ENCODE assay signal across 8 cellular contexts in genomic region chr3:49422379-49423248, GRCh38. TPM values are rescaled to one million over a fixed set of nuclear protein-coding genes. Genes with fewer than 3 reads are reported as not detected.
DNase-seq lines count a peak whose midpoint lies in the region; ATAC-seq and TF ChIP-seq lines count a peak whose summit lies in the region.

Gene AMT, minus strand, starts transcription at chr3:49422473. Its CDS starts 23 bp downstream, at chr3:49422450.

- 6 to 9% methylated on average over 11 to 25 of the region's 25 CpGs for WGBS in body of pancreas, 2 donors

- H3K4me3 Mint-ChIP-seq in activated CD8-positive, alpha-beta memory T cell treated with anti-CD3 and anti-CD28 coated beads, Interleukin-2, amount 10 ng/mL, durations not matched to agents 7 days and 5 days = no peak within 1 kb of the TSS

- no peaks in the 10 kb centered on the region for H3K36me3 ChIP-seq in body of pancreas (replicated peaks in 1 of 2; ENCODE audit: insufficient read depth in 1 of 2, low read depth in 2 of 2)

- H3K4me1 Mint-ChIP-seq in activated CD8-positive, alpha-beta memory T cell treated with anti-CD3 and anti-CD28 coated beads, Interleukin-2, amount 10 ng/mL, durations not matched to agents 7 days and 5 days = peaks cover 44% of the 10 kb centered on the region

- no peak for TF ChIP-seq CTCF in body of pancreas (IDR thresholded peaks at IDR 0.05)

- peak; percentile 84 for ATAC-seq in body of pancreas
- ATAC-seq in sciatic nerve = peak; percentile 74
- no peak for ATAC-seq in activated CD8-positive, alpha-beta memory T cell treated with anti-CD3 and anti-CD28 coated beads, Interleukin-2, amount 10 ng/mL, durations not matched to agents 7 days and 5 days
- no peak for ATAC-seq in HG03439 (IDR thresholded peaks at IDR 0.05; ENCODE audit: unreplicated experiment)
- no peak for ATAC-seq in HG03571 (IDR thresholded peaks at IDR 0.05; ENCODE audit: unreplicated experiment)

- no peak within 1 kb of the TSS for H3K27ac Mint-ChIP-seq in activated CD8-positive, alpha-beta memory T cell treated with anti-CD3 and anti-CD28 coated beads, Interleukin-2, amount 10 ng/mL, durations not matched to agents 7 days and 5 days

- no peaks in the 10 kb centered on the region for H3K9me3 ChIP-seq in body of pancreas

- H3K27me3 ChIP-seq in body of pancreas = no peaks in the 10 kb centered on the region

- H3K4me1 ChIP-seq in body of pancreas = peaks cover 36% of the 10 kb centered on the region

- peaks cover 34% of the 10 kb centered on the region for H3K36me3 Mint-ChIP-seq in activated CD8-positive, alpha-beta memory T cell treated with anti-CD3 and anti-CD28 coated beads, Interleukin-2, amount 10 ng/mL, durations not matched to agents 7 days and 5 days

- peak; percentile 7 for DNase-seq in HT-29 (ENCODE audit: low spot score)
- peak; percentile 75 to 82 (median 82) for DNase-seq in body of pancreas
- peak; percentile 96 for DNase-seq in iPS-NIHi7 (ENCODE audit: extremely low spot score)
- DNase-seq in sciatic nerve (ENCODE audit: low spot score) = no peak
- no peak for DNase-seq in NCI-H2171 treated with DMSO at 0.1 percent for 48 hours (lab: John Stamatoyannopoulos, UW)
- DNase-seq in activated CD8-positive, alpha-beta memory T cell treated with anti-CD3 and anti-CD28 coated beads, Interleukin-2, amount 10 ng/mL, durations not matched to agents 7 days and 5 days = no peak

- H3K27me3 Mint-ChIP-seq in activated CD8-positive, alpha-beta memory T cell treated with anti-CD3 and anti-CD28 coated beads, Interleukin-2, amount 10 ng/mL, durations not matched to agents 7 days and 5 days = no peaks in the 10 kb centered on the region

- CTCF ChIA-PET in activated CD8-positive, alpha-beta memory T cell treated with anti-CD3 and anti-CD28 coated beads, Interleukin-2, amount 10 ng/mL, durations not matched to agents 7 days and 5 days (lab: Charles Lee) = interaction anchor here (2.9 kb wide), 1 partner anchor 27 kb away, joined by 10 read pairs; no protein-coding TSS in a partner anchor

- intact Hi-C loops in body of pancreas (cut with DNase I) = loop anchor here (10.0 kb wide), 1 partner anchor 78 kb away; the partner anchor contains the start of gene USP4
- intact Hi-C loops in sciatic nerve (cut with DNase I) = no loop called here

- peak within 1 kb of the TSS in 1 of 2 donors; percentile 48 for H3K4me3 ChIP-seq in body of pancreas

- peak; percentile 17 to 50 (median 45) for TF ChIP-seq POLR2A in body of pancreas (IDR thresholded peaks at IDR 0.05)

- no peaks in the 10 kb centered on the region for H3K9me3 Mint-ChIP-seq in activated CD8-positive, alpha-beta memory T cell treated with anti-CD3 and anti-CD28 coated beads, Interleukin-2, amount 10 ng/mL, durations not matched to agents 7 days and 5 days (ENCODE audit: low read depth)

- peak within 1 kb of the TSS; percentile 67 to 83 (median 80) for H3K27ac ChIP-seq in body of pancreas

RNA-seq across cellular contexts. Expression of gene AMT, which starts in this region (rescaled TPM):
- 0.97 and 3.9 TPM in 2 replicates for total RNA-seq in HT-29 (2014; rRNA removed; shearing (Covaris generic))
- 10 to 100 TPM; 10.9 to 27.7 TPM for total RNA-seq in body of pancreas
- 12.4 TPM for total RNA-seq in sciatic nerve
- total RNA-seq in activated CD8-positive, alpha-beta memory T cell treated with anti-CD3 and anti-CD28 coated beads, Interleukin-2, amount 10 ng/mL, durations not matched to agents 7 days and 5 days = 1 to 10 TPM; 3.2 to 6.9 TPM

Comparison
In these comparisons a context has a peak if more than half of its experiments do, and no peak if none do; other contexts are left out.
1. DNase-seq: peak in HT-29 (single experiment), body of pancreas (4 of 4) and iPS-NIHi7 (single experiment); none in sciatic nerve (single experiment), NCI-H2171 treated with DMSO at 0.1 percent for 48 hours (single experiment) and activated CD8-positive, alpha-beta memory T cell treated with anti-CD3 and anti-CD28 coated beads, Interleukin-2, amount 10 ng/mL, durations not matched to agents 7 days and 5 days (single experiment).
2. ATAC-seq: peak in body of pancreas (single experiment) and sciatic nerve (single experiment); none in activated CD8-positive, alpha-beta memory T cell treated with anti-CD3 and anti-CD28 coated beads, Interleukin-2, amount 10 ng/mL, durations not matched to agents 7 days and 5 days (single experiment), HG03439 (single experiment) and HG03571 (single experiment).